ENCODE assay signal across 1 cellular context in genomic region chr13:40271511-40271910, GRCh38.
TF ChIP-seq lines count a peak whose summit lies in the region.

No MANE protein-coding gene starts in this region.

TF ChIP-seq in GM23338, 12 proteins besides CTCF, POLR2A, EP300 and RAD21 (continued from another document):
- TF ChIP-seq ZNF462 (CRISPR knock-in tag; IDR thresholded peaks at IDR 0.05): no peak
- no peak for TF ChIP-seq STAT1 (IDR thresholded peaks at IDR 0.05; ENCODE audit: unreplicated experiment)
- TF ChIP-seq POLR2AphosphoS5 (IDR thresholded peaks at IDR 0.05; ENCODE audit: low read depth): no peak
- no peak for TF ChIP-seq ETS1 (IDR thresholded peaks at IDR 0.05)
- no peak for TF ChIP-seq NANOG (IDR thresholded peaks at IDR 0.05; ENCODE audit: borderline replicate concordance)
- TF ChIP-seq ZNF114 (CRISPR knock-in tag; IDR thresholded peaks at IDR 0.05): no peak
- no peak for TF ChIP-seq EZH2 (IDR thresholded peaks at IDR 0.05; ENCODE audit: low read depth, unreplicated experiment)
- TF ChIP-seq JUNB (IDR thresholded peaks at IDR 0.05; ENCODE audit: unreplicated experiment): no peak
- TF ChIP-seq ZNF331 (CRISPR knock-in tag; IDR thresholded peaks at IDR 0.05; ENCODE audit: low read depth): no peak
- TF ChIP-seq CREB1 (CRISPR knock-in tag; IDR thresholded peaks at IDR 0.05; ENCODE audit: low read depth): no peak
